Comparison of ENCODE assay signal across 1 cellular context in the genomic region with DNA sequence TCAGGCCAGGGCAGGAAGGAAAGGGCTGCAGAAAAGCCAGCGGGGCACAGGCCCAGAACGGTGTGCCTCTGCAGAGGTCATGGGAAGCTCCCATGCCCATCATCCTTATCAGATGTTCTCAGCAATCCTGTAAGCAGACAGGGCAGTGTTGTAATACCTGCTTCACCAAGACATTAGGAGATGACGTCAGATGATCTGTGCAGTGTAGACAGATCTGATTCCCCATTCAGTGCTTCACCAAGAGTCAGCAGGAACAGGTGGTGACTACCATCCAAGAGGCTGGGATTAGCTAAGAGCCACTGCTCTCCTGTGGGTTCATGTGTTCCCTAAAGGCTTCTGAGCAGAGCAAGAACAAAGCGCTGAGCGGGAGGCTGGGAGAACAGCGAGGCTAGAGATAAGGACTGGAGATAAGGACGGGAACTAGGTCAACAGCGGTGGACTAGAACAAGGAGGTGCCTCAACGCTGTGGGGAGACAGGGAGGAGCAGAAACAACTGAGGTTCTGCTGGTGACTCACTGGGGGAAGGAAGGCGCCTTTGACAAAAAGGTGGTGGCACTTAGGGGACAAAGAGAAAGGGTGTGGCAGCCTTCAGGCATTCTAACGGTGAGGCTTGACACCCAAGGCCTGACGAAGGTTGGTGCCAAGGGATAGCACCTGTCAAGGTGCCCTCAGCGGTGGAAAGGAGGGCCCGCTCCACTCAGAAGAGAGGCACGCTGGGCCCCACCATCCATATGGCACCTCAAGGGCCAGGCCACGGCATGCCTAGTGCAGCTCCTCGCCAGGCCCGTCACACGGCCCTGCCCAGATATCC.
TF ChIP-seq lines count a peak whose summit lies in the region.

No MANE protein-coding gene starts in this region.

TF ChIP-seq in K562, 482 proteins besides CTCF, POLR2A, EP300 and RAD21 (continues in another document):
- TF ChIP-seq ZNF655 (CRISPR knock-in tag; IDR thresholded peaks at IDR 0.05) (no peak), BRCA1 (IDR thresholded peaks at IDR 0.05) (no peak), BRCA1 (CRISPR knock-in tag; IDR thresholded peaks at IDR 0.05) (0 out of 2 replicates have a peak, but pooled peaks have one; percentile 21), MTA1 (IDR thresholded peaks at IDR 0.05; ENCODE audit: borderline replicate concordance) (peak; percentile 90; the same call in 1 of the 2 replicates), HIVEP1 (CRISPR knock-in tag; IDR thresholded peaks at IDR 0.05) (peak; percentile 60; the same call in 1 of the 2 replicates), PYGO2 (tag; IDR thresholded peaks at IDR 0.05) (0 out of 2 replicates have a peak, but pooled peaks have one; percentile 30), MECOM (CRISPR knock-in tag; IDR thresholded peaks at IDR 0.05) (no peak), NBN (IDR thresholded peaks at IDR 0.05; ENCODE audit: low read depth) (peak; percentile 93; the same call in 1 of the 2 replicates), SIN3A (IDR thresholded peaks at IDR 0.05; ENCODE audit: borderline replicate concordance in 2 of 2, control insufficient read depth in 1 of 2, low read depth in 2 of 2, low read length in 2 of 2) (peak in 1 of 2 experiments; percentile 35; a peak in 1 of 4 replicates), CREB1 (IDR thresholded peaks at IDR 0.05) (0 out of 2 replicates have a peak, but pooled peaks have one; percentile 28), CREB1 (CRISPR knock-in tag; IDR thresholded peaks at IDR 0.05) (peak; percentile 64; the same call in 1 of the 2 replicates), PTBP1 (IDR thresholded peaks at IDR 0.05; ENCODE audit: low read depth, low read length) (no peak), DIDO1 (tag; IDR thresholded peaks at IDR 0.05; ENCODE audit: low read depth) (no peak), ZNF785 (CRISPR knock-in tag; IDR thresholded peaks at IDR 0.05) (no peak), ZBTB40 (IDR thresholded peaks at IDR 0.05) (0 out of 2 replicates have a peak, but pooled peaks have one; percentile 20), ZBTB40 (CRISPR knock-in tag; IDR thresholded peaks at IDR 0.05) (no peak), ATF1 (CRISPR knock-in tag; IDR thresholded peaks at IDR 0.05) (no peak), ATF1 (tag; IDR thresholded peaks at IDR 0.05) (peak; percentile 92), GABPA (tag; conservative IDR thresholded peaks at IDR 0.05; ENCODE audit: low read depth) (peak; percentile 32; the same call in 1 of the 2 replicates), RAD51 (IDR thresholded peaks at IDR 0.05; ENCODE audit: borderline replicate concordance, low read depth) (0 out of 2 replicates have a peak, but pooled peaks have one; percentile 6), ZNF175 (CRISPR knock-in tag; IDR thresholded peaks at IDR 0.05; ENCODE audit: low read depth) (peak; percentile 64), ZBTB11 (CRISPR knock-in tag; IDR thresholded peaks at IDR 0.05) (0 out of 6 replicates have a peak, but pooled peaks of 1 of the 3 experiments have one; percentile 20), ZNF695 (CRISPR knock-in tag; IDR thresholded peaks at IDR 0.05) (no peak), NFRKB (IDR thresholded peaks at IDR 0.05; ENCODE audit: low read depth) (no peak), CTBP1 (IDR thresholded peaks at IDR 0.05; ENCODE audit: borderline replicate concordance) (peak; percentile 95), CREM (IDR thresholded peaks at IDR 0.05; ENCODE audit: low read depth) (peak; percentile 86), CHD2 (IDR thresholded peaks at IDR 0.05; ENCODE audit: low read depth, low read length) (no peak), HNRNPL (IDR thresholded peaks at IDR 0.05; ENCODE audit: low read depth, low read length) (no peak), ZNF766 (CRISPR knock-in tag; conservative IDR thresholded peaks at IDR 0.05) (0 out of 2 replicates have a peak, but pooled peaks have one; percentile 18), ZNF551 (CRISPR knock-in tag; IDR thresholded peaks at IDR 0.05) (no peak), NR4A1 (CRISPR knock-in tag; IDR thresholded peaks at IDR 0.05) (no peak), NR4A1 (tag; IDR thresholded peaks at IDR 0.05) (peak; percentile 66; the same call in 1 of the 2 replicates), POLR2G (IDR thresholded peaks at IDR 0.05; ENCODE audit: low read depth, low read length) (peak; percentile 31; the same call in 1 of the 2 replicates), HDAC1 (IDR thresholded peaks at IDR 0.05) (peak in 1 of 2 experiments; percentile 90; a peak in 2 of 4 replicates), CEBPB (tag; IDR thresholded peaks at IDR 0.05) (peak; percentile 93), ZNF280B (CRISPR knock-in tag; IDR thresholded peaks at IDR 0.05) (no peak), SIX5 (IDR thresholded peaks at IDR 0.05; ENCODE audit: borderline replicate concordance in 1 of 2, insufficient read depth in 1 of 2, low read depth in 1 of 2, low read length in 2 of 2) (no peak), RB1 (IDR thresholded peaks at IDR 0.05; ENCODE audit: low read depth) (peak; percentile 17; the same call in 1 of the 2 replicates), NRF1 (conservative IDR thresholded peaks at IDR 0.05 in 1 of 2, IDR thresholded peaks at IDR 0.05 in 1 of 2) (peak; percentile 27 to 44; a peak in 3 of 4 replicates), ZKSCAN3 (CRISPR knock-in tag; IDR thresholded peaks at IDR 0.05) (no peak), HNRNPUL1 (IDR thresholded peaks at IDR 0.05; ENCODE audit: low read length) (no peak; the same call in 1 of the 2 replicates), JUN (IDR thresholded peaks at IDR 0.05; ENCODE audit: borderline replicate concordance, low read depth, low read length) (peak; percentile 75), JUN (CRISPR knock-in tag; IDR thresholded peaks at IDR 0.05; ENCODE audit: borderline replicate concordance) (no peak), NR2C2 (CRISPR knock-in tag; IDR thresholded peaks at IDR 0.05) (no peak), NR2C2 (tag; IDR thresholded peaks at IDR 0.05) (peak; percentile 70; the same call in 1 of the 2 replicates), CHD4 (IDR thresholded peaks at IDR 0.05; ENCODE audit: insufficient read depth, insufficient replicate concordance, low read depth, low read length, poor library complexity, severe bottlenecking) (no peak), TEAD1 (CRISPR knock-in tag; IDR thresholded peaks at IDR 0.05) (no peak), C11orf30 (IDR thresholded peaks at IDR 0.05; ENCODE audit: low read depth) (peak; percentile 39; the same call in 1 of the 2 replicates), ZNF584 (CRISPR knock-in tag; IDR thresholded peaks at IDR 0.05; ENCODE audit: low read depth) (0 out of 2 replicates have a peak, but pooled peaks have one; percentile 44)
- TF ChIP-seq, protein P1, sequence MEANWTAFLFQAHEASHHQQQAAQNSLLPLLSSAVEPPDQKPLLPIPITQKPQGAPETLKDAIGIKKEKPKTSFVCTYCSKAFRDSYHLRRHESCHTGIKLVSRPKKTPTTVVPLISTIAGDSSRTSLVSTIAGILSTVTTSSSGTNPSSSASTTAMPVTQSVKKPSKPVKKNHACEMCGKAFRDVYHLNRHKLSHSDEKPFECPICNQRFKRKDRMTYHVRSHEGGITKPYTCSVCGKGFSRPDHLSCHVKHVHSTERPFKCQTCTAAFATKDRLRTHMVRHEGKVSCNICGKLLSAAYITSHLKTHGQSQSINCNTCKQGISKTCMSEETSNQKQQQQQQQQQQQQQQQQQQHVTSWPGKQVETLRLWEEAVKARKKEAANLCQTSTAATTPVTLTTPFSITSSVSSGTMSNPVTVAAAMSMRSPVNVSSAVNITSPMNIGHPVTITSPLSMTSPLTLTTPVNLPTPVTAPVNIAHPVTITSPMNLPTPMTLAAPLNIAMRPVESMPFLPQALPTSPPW (CRISPR knock-in tag; IDR thresholded peaks at IDR 0.05) = peak; percentile 46; the same call in 1 of the 2 replicates
